In the genomic region with DNA sequence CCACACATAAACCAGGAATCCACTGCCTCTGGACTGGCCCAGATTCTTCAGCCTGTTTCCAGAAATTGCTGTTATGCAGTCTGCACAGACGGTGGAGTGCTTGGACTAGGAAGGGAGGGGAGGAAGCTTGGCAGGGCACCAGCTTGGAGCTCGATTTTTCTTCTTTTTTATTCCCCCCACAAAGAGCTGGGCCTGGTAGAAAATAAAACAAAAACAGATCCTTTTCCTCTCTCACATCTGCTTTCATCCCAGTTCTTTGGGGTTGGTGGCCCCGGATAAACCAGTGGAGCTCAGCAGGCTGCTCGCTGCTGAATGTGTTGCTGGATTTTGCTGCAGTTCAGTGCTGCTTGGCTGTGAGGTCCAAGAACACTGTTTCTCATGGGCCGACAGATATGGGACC, we compare ENCODE assay signal across 13 cellular contexts. TPM values are rescaled to one million over a fixed set of nuclear protein-coding genes. Genes with fewer than 3 reads are reported as not detected.
DNase-seq lines count a peak whose midpoint lies in the region; ATAC-seq, FAIRE-seq and TF ChIP-seq lines count a peak whose summit lies in the region.
"Had no signal": no experiment of that assay in that cellular context is flagged by ENCODE, and none has a peak within 500 bp of the region (broad histone marks: within the 10 kb centered on the region; RNA-seq: fewer than 3 reads in every experiment).

No MANE protein-coding gene starts in this region.

- no peaks in the 10 kb centered on the region for H3K9me3 Mint-ChIP-seq in T-helper 2 cell treated with Interferon-gamma antibody and Interleukin-4, amounts not matched to agents 5 μg/mL and 100 μg/mL, for 36 hours

- DNase-seq in D721Med (ENCODE audit: insufficient read length, low spot score) (no peak), SK-MEL-5 (ENCODE audit: low read depth, low spot score) (peak; percentile 10), frontal cortex (ENCODE audit: low spot score in 2 of 2) (no peak), pons (ENCODE audit: low spot score) (peak; percentile 89), NOMO-1 treated with dmso at 0.1 percent for 144 hours (lab: John Stamatoyannopoulos, UW; ENCODE audit: unreplicated experiment) (no peak)
- no peak for DNase-seq in T-helper 2 cell treated with Interferon-gamma antibody and Interleukin-4, amounts not matched to agents 5 μg/mL and 100 μg/mL, for 36 hours (ENCODE audit: low spot score)
- DNase-seq: naive B cell; stimulated activated CD4-positive, alpha-beta T cell treated with anti-CD3 and anti-CD28 coated beads, Interleukin-4, amount 100 ng/mL, for 1 hour had no signal

- H3K36me3 Mint-ChIP-seq in T-helper 2 cell treated with Interferon-gamma antibody and Interleukin-4, amounts not matched to agents 5 μg/mL and 100 μg/mL, for 36 hours (ENCODE audit: low read depth): no peaks in the 10 kb centered on the region
- H3K36me3 Mint-ChIP-seq: naive B cell had no signal

- H3K4me1 Mint-ChIP-seq in T-helper 2 cell treated with Interferon-gamma antibody and Interleukin-4, amounts not matched to agents 5 μg/mL and 100 μg/mL, for 36 hours (ENCODE audit: low read depth): no peaks in the 10 kb centered on the region
- H3K4me1 Mint-ChIP-seq: naive B cell had no signal

- TF ChIP-seq CTCF in D721Med (IDR thresholded peaks at IDR 0.05; ENCODE audit: insufficient read depth, missing control alignments): peak; percentile 30

- no peak overlapping the region for H3K4me3 Mint-ChIP-seq in T-helper 2 cell treated with Interferon-gamma antibody and Interleukin-4, amounts not matched to agents 5 μg/mL and 100 μg/mL, for 36 hours
- H3K4me3 Mint-ChIP-seq: naive B cell had no signal

- no peak for ATAC-seq in GM21447 (IDR thresholded peaks at IDR 0.05; ENCODE audit: unreplicated experiment)
- no peak for ATAC-seq in GM21717 (IDR thresholded peaks at IDR 0.05; ENCODE audit: unreplicated experiment)
- ATAC-seq: gastroesophageal sphincter had no signal

- in situ Hi-C loops in SK-MEL-5 (cut with HindIII; ENCODE audit: low pct_unique_long_range_greater_than_20kb, low sequenced_read_pairs): no loop called here

- no peaks in the 10 kb centered on the region for H3K27me3 Mint-ChIP-seq in T-helper 2 cell treated with Interferon-gamma antibody and Interleukin-4, amounts not matched to agents 5 μg/mL and 100 μg/mL, for 36 hours (ENCODE audit: low read depth)

- H3K27ac Mint-ChIP-seq in T-helper 2 cell treated with Interferon-gamma antibody and Interleukin-4, amounts not matched to agents 5 μg/mL and 100 μg/mL, for 36 hours: no peak overlapping the region
- H3K27ac Mint-ChIP-seq: naive B cell had no signal

- FAIRE-seq in D721Med (lab: Jason Lieb, UNC): no peak
- FAIRE-seq in frontal cortex (lab: Jason Lieb, UNC): peak; percentile 67
- FAIRE-seq: GM18507 had no signal

RNA-seq across cellular contexts. Expression of a gene that starts 16.0 kb away (rescaled TPM):
- not detected in 2 replicates for total RNA-seq in SK-MEL-5 (2014; rRNA removed; shearing (Covaris generic))
- not detected in 2 replicates for polyA plus RNA-seq in SK-MEL-5 (2015; cell fraction: cytosol; rRNA removed)
- not detected in 2 replicates for polyA plus RNA-seq in SK-MEL-5 (2015; cell fraction: nucleus; rRNA removed)
- total RNA-seq in frontal cortex: 11.4 TPM
- total RNA-seq: subcutaneous adipose tissue had no signal

Comparison
In these comparisons a context has a peak if more than half of its experiments do, and no peak if none do; other contexts are left out.
1. DNase-seq: peak in SK-MEL-5 (single experiment) and pons (single experiment); none in D721Med (single experiment), frontal cortex (0 of 2), T-helper 2 cell treated with Interferon-gamma antibody and Interleukin-4, amounts not matched to agents 5 μg/mL and 100 μg/mL, for 36 hours (single experiment) and NOMO-1 treated with dmso at 0.1 percent for 144 hours (single experiment).
2. RNA of a gene that starts 16.0 kb away (total RNA-seq): 11.4 TPM in frontal cortex (single experiment); not detected in SK-MEL-5; every median in the first group is over 10 times any median in the second.